31 cellular contexts compared by ENCODE assay signal in the genomic region with DNA sequence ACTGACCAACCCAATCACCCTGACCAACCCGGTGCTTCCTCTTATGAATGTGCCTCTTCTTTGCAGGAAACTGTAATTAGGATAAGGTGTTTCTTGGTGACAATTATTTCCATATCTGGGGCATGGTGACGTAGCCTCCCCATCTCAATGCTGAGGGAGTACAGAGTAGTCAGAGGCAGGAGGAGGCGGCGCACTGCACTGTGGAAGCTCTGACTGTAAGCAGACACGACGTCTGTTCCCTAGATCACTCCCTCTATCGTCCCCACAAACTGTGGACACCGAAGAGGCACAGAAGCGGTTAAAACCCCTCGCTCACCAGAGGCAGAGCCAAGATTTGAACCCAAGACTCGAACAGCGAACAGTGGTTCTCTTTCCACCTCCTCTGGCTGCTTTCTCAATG.
"Had no signal": no experiment of that assay in that cellular context is flagged by ENCODE, and none has a peak within 500 bp of the region (broad histone marks: within the 10 kb centered on the region; RNA-seq: fewer than 3 reads in every experiment).

No MANE protein-coding gene starts in this region.

- H3K4me1 ChIP-seq: foreskin keratinocyte had no signal

- H3K4me3 ChIP-seq: adrenal gland, coronary artery, dorsolateral prefrontal cortex, gastrocnemius medialis, heart right ventricle had no signal

- H3K36me3 ChIP-seq: adrenal gland, brain microvascular endothelial cell, gastrocnemius medialis, heart right ventricle, WERI-Rb-1 had no signal

- H3K9me3 ChIP-seq: adrenal gland, gastrocnemius medialis had no signal

- ATAC-seq: activated CD4-positive, CD25-positive, alpha-beta regulatory T cell treated with anti-CD3 and anti-CD28 coated beads, Interleukin-2, amount 50 U/mL, for 24 hours; activated CD8-positive, alpha-beta memory T cell treated with anti-CD3 and anti-CD28 coated beads, Interleukin-2, amount 10 ng/mL, durations not matched to agents 7 days and 5 days; activated CD8-positive, alpha-beta T cell treated with anti-CD3 and anti-CD28 coated beads, Interleukin-2, amount 10 ng/mL, durations not matched to agents 7 days and 5 days; activated naive CD8-positive, alpha-beta T cell treated with anti-CD3 and anti-CD28 coated beads, Interleukin-2, amount 50 U/mL, for 24 hours; esophagus mucosa; foreskin keratinocyte; gastrocnemius medialis; heart right ventricle; T-cell had no signal

- H3K27ac ChIP-seq: adrenal gland, brain microvascular endothelial cell, foreskin keratinocyte, gastrocnemius medialis, heart right ventricle, WERI-Rb-1 had no signal

- DNase-seq: activated B cell treated with CpG ODN at 0.5 μM for 24 hours; activated CD4-positive, alpha-beta memory T cell treated with anti-CD3 and anti-CD28 coated beads for 36 hours; activated CD4-positive, alpha-beta T cell treated with anti-CD3 and anti-CD28 coated beads for 48 hours; activated CD4-positive, alpha-beta T cell treated with anti-CD3 and anti-CD28 coated beads, Interleukin-2, amount 50 U/mL, for 1 hour; activated CD8-positive, alpha-beta memory T cell treated with anti-CD3 and anti-CD28 coated beads, Interleukin-2, amount 10 ng/mL, durations not matched to agents 7 days and 5 days; activated CD8-positive, alpha-beta memory T cell treated with anti-CD3 and anti-CD28 coated beads, Interleukin-2, amount 50 U/mL, for 4 hours; activated CD8-positive, alpha-beta T cell treated with anti-CD3 and anti-CD28 coated beads, Interleukin-2, amount 10 ng/mL, durations not matched to agents 7 days and 5 days; activated effector memory CD4-positive, alpha-beta T cell treated with anti-CD3 and anti-CD28 coated beads, Interleukin-2, amount 50 U/mL, for 16 hours; activated naive CD4-positive, alpha-beta T cell treated with anti-CD3 and anti-CD28 coated beads for 36 hours; activated naive CD8-positive, alpha-beta T cell treated with anti-CD3 and anti-CD28 coated beads for 36 hours; activated naive CD8-positive, alpha-beta T cell treated with anti-CD3 and anti-CD28 coated beads, Interleukin-2, amount 50 U/mL, for 24 hours; activated T-cell treated with anti-CD3 and anti-CD28 coated beads, Interleukin-2, amount 50 U/mL, for 1 hour; activated T-cell treated with anti-CD3 and anti-CD28 coated beads, Interleukin-2, amount 50 U/mL, for 48 hours; adrenal gland; aorta; brain microvascular endothelial cell; central memory CD4-positive, alpha-beta T cell; cerebellar nuclear complex; dorsolateral prefrontal cortex; effector memory CD4-positive, alpha-beta T cell; endodermal cell; foreskin keratinocyte; gastrocnemius medialis; heart right ventricle; SW 1271; T-cell; T1000; WERI-Rb-1 had no signal
